1 cellular context compared by ENCODE assay signal in genomic region chr17:65137076-65137935, GRCh38.
TF ChIP-seq lines count a peak whose summit lies in the region.

TSS of gene RGS9 (plus strand) at chr17:65137370. CDS start at chr17:65137541, 171 bp downstream.

TF ChIP-seq in K562, 482 proteins besides CTCF, POLR2A, EP300 and RAD21 (continued from another document and continues in another):
- TF ChIP-seq TFE3 (CRISPR knock-in tag; IDR thresholded peaks at IDR 0.05), result no peak
- no peak for TF ChIP-seq ARID3B (CRISPR knock-in tag; IDR thresholded peaks at IDR 0.05; ENCODE audit: borderline replicate concordance)
- TF ChIP-seq HDAC8 (tag; IDR thresholded peaks at IDR 0.05), result no peak
- no peak for TF ChIP-seq NKRF (IDR thresholded peaks at IDR 0.05; ENCODE audit: borderline replicate concordance)
- no peak for TF ChIP-seq PTBP1 (IDR thresholded peaks at IDR 0.05; ENCODE audit: low read depth, low read length)
- TF ChIP-seq, protein P1, sequence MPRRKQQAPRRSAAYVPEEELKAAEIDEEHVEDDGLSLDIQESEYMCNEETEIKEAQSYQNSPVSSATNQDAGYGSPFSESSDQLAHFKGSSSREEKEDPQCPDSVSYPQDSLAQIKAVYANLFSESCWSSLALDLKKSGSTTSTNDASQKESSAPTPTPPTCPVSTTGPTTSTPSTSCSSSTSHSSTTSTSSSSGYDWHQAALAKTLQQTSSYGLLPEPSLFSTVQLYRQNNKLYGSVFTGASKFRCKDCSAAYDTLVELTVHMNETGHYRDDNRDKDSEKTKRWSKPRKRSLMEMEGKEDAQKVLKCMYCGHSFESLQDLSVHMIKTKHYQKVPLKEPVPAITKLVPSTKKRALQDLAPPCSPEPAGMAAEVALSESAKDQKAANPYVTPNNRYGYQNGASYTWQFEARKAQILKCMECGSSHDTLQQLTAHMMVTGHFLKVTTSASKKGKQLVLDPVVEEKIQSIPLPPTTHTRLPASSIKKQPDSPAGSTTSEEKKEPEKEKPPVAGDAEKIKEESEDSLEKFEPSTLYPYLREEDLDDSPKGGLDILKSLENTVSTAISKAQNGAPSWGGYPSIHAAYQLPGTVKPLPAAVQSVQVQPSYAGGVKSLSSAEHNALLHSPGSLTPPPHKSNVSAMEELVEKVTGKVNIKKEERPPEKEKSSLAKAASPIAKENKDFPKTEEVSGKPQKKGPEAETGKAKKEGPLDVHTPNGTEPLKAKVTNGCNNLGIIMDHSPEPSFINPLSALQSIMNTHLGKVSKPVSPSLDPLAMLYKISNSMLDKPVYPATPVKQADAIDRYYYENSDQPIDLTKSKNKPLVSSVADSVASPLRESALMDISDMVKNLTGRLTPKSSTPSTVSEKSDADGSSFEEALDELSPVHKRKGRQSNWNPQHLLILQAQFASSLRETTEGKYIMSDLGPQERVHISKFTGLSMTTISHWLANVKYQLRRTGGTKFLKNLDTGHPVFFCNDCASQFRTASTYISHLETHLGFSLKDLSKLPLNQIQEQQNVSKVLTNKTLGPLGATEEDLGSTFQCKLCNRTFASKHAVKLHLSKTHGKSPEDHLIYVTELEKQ (CRISPR knock-in tag; IDR thresholded peaks at IDR 0.05), result no peak
- peak; percentile 56; the same call in 1 of the 2 replicates for TF ChIP-seq GATAD2B (IDR thresholded peaks at IDR 0.05; ENCODE audit: borderline replicate concordance)
- no peak for TF ChIP-seq ZNF23 (CRISPR knock-in tag; IDR thresholded peaks at IDR 0.05)
- TF ChIP-seq, protein P2, sequence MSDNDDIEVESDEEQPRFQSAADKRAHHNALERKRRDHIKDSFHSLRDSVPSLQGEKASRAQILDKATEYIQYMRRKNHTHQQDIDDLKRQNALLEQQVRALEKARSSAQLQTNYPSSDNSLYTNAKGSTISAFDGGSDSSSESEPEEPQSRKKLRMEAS (CRISPR knock-in tag; IDR thresholded peaks at IDR 0.05), result peak; percentile 40; the same call in 1 of the 2 replicates
- no peak for TF ChIP-seq RBFOX2 (IDR thresholded peaks at IDR 0.05; ENCODE audit: low read depth, low read length)
- TF ChIP-seq BCL6 (CRISPR knock-in tag; IDR thresholded peaks at IDR 0.05), result no peak
- TF ChIP-seq MIER1 (IDR thresholded peaks at IDR 0.05; ENCODE audit: low read depth), result no peak
- TF ChIP-seq IRF9 (tag; IDR thresholded peaks at IDR 0.05), result no peak
- TF ChIP-seq, protein P3, sequence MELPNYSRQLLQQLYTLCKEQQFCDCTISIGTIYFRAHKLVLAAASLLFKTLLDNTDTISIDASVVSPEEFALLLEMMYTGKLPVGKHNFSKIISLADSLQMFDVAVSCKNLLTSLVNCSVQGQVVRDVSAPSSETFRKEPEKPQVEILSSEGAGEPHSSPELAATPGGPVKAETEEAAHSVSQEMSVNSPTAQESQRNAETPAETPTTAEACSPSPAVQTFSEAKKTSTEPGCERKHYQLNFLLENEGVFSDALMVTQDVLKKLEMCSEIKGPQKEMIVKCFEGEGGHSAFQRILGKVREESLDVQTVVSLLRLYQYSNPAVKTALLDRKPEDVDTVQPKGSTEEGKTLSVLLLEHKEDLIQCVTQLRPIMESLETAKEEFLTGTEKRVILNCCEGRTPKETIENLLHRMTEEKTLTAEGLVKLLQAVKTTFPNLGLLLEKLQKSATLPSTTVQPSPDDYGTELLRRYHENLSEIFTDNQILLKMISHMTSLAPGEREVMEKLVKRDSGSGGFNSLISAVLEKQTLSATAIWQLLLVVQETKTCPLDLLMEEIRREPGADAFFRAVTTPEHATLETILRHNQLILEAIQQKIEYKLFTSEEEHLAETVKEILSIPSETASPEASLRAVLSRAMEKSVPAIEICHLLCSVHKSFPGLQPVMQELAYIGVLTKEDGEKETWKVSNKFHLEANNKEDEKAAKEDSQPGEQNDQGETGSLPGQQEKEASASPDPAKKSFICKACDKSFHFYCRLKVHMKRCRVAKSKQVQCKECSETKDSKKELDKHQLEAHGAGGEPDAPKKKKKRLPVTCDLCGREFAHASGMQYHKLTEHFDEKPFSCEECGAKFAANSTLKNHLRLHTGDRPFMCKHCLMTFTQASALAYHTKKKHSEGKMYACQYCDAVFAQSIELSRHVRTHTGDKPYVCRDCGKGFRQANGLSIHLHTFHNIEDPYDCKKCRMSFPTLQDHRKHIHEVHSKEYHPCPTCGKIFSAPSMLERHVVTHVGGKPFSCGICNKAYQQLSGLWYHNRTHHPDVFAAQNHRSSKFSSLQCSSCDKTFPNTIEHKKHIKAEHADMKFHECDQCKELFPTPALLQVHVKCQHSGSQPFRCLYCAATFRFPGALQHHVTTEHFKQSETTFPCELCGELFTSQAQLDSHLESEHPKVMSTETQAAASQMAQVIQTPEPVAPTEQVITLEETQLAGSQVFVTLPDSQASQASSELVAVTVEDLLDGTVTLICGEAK (IDR thresholded peaks at IDR 0.05), result no peak
- TF ChIP-seq, protein P3 (CRISPR knock-in tag; IDR thresholded peaks at IDR 0.05), result no peak
- TF ChIP-seq NUFIP1 (IDR thresholded peaks at IDR 0.05; ENCODE audit: partially characterized antibody), result no peak
- TF ChIP-seq ELK1 (CRISPR knock-in tag; IDR thresholded peaks at IDR 0.05), result no peak
- TF ChIP-seq ZBTB12 (CRISPR knock-in tag; IDR thresholded peaks at IDR 0.05), result no peak
- no peak for TF ChIP-seq CBX3 (IDR thresholded peaks at IDR 0.05; ENCODE audit: borderline replicate concordance in 1 of 2, low read length in 2 of 2)
- TF ChIP-seq CHD1 (IDR thresholded peaks at IDR 0.05; ENCODE audit: low read length), result no peak
- no peak for TF ChIP-seq ZNF41 (CRISPR knock-in tag; conservative IDR thresholded peaks at IDR 0.05)
- TF ChIP-seq, protein P4, sequence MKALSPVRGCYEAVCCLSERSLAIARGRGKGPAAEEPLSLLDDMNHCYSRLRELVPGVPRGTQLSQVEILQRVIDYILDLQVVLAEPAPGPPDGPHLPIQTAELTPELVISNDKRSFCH (CRISPR knock-in tag; IDR thresholded peaks at IDR 0.05), result no peak
- TF ChIP-seq, protein P4 (tag; IDR thresholded peaks at IDR 0.05), result no peak
- no peak for TF ChIP-seq THRAP3 (IDR thresholded peaks at IDR 0.05; ENCODE audit: borderline replicate concordance)
- TF ChIP-seq OTX1 (CRISPR knock-in tag; IDR thresholded peaks at IDR 0.05), result no peak
- TF ChIP-seq ZNF354B (CRISPR knock-in tag; IDR thresholded peaks at IDR 0.05), result no peak
- TF ChIP-seq HCFC1 (IDR thresholded peaks at IDR 0.05; ENCODE audit: low read depth, low read length), result 0 out of 2 replicates have a peak, but pooled peaks have one; percentile 19
- no peak for TF ChIP-seq ZKSCAN3 (CRISPR knock-in tag; IDR thresholded peaks at IDR 0.05)
- TF ChIP-seq ERF (CRISPR knock-in tag; IDR thresholded peaks at IDR 0.05), result no peak
- no peak for TF ChIP-seq ZNF436 (CRISPR knock-in tag; IDR thresholded peaks at IDR 0.05)
- TF ChIP-seq, protein P5, sequence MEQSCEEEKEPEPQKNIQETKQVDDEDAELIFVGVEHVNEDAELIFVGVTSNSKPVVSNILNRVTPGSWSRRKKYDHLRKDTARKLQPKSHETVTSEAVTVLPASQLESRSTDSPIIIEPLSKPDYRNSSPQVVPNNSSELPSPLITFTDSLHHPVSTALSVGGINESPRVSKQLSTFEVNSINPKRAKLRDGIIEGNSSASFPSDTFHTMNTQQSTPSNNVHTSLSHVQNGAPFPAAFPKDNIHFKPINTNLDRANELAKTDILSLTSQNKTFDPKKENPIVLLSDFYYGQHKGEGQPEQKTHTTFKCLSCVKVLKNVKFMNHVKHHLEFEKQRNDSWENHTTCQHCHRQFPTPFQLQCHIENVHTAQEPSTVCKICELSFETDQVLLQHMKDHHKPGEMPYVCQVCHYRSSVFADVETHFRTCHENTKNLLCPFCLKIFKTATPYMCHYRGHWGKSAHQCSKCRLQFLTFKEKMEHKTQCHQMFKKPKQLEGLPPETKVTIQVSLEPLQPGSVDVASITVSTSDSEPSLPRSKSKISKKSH (CRISPR knock-in tag; IDR thresholded peaks at IDR 0.05), result no peak
